2 cellular contexts compared by ENCODE assay signal in the genomic region with DNA sequence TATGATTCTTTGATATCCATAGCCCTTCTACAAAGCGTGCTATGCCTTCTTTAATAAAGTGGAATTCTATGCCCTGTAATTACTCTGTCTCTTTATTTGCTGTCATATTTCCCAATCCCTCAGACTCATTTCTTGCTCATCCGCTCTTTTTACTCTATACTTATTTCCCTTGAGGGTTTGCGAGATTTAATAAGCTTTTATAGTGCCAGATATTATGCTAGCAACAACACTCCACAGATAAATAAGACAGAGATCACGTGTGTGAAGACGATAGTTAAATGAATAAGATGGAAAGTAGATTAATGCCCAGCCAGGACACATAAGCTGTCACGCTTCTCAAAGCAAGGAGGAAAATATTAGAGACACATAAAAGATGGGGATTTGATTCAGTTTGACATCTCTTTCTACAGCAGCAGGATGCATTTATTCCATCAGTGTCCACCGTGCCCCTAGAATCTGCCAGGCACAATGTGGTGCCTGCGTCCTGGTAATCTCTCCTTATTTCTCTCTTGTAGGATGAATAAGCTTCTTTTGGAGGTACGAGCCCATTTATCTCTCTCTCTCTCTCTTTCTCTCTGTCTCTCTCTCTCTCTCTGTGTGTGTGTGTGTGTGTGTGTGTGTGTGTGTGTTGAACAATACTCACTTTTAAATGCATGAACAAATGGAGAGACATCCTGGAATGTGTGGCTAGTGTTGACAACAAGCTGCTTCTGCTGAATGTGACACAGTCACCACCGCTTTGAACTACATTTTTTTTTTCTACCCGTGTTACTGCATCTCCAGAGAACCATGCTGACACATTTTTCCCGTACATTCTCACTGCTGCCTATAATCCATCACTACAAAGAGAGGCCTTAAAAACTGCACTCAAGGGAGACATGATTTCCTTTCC.
TF ChIP-seq lines count a peak whose summit lies in the region.

No MANE protein-coding gene starts in this region.

TF ChIP-seq in H1, 55 proteins besides CTCF, POLR2A, EP300 and RAD21 (continues in another document):
- TF ChIP-seq EGR1 (IDR thresholded peaks at IDR 0.05; ENCODE audit: borderline replicate concordance, low read depth, low read length) (no peak), GABPA (IDR thresholded peaks at IDR 0.05; ENCODE audit: borderline replicate concordance, insufficient read depth, low read length) (no peak), BACH1 (IDR thresholded peaks at IDR 0.05; ENCODE audit: low read length) (no peak), GTF2F1 (IDR thresholded peaks at IDR 0.05; ENCODE audit: borderline replicate concordance, low read depth, low read length) (no peak), BRCA1 (IDR thresholded peaks at IDR 0.05; ENCODE audit: low read depth, low read length) (no peak), SAP30 (IDR thresholded peaks at IDR 0.05; ENCODE audit: insufficient read depth, insufficient replicate concordance, low read length) (no peak), POLR2AphosphoS5 (IDR thresholded peaks at IDR 0.05; ENCODE audit: low read depth, low read length) (no peak), SIRT6 (IDR thresholded peaks at IDR 0.05; ENCODE audit: low read length) (no peak)
- TF ChIP-seq, protein P1, sequence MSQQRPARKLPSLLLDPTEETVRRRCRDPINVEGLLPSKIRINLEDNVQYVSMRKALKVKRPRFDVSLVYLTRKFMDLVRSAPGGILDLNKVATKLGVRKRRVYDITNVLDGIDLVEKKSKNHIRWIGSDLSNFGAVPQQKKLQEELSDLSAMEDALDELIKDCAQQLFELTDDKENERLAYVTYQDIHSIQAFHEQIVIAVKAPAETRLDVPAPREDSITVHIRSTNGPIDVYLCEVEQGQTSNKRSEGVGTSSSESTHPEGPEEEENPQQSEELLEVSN (IDR thresholded peaks at IDR 0.05): no peak
- TF ChIP-seq, protein P2, sequence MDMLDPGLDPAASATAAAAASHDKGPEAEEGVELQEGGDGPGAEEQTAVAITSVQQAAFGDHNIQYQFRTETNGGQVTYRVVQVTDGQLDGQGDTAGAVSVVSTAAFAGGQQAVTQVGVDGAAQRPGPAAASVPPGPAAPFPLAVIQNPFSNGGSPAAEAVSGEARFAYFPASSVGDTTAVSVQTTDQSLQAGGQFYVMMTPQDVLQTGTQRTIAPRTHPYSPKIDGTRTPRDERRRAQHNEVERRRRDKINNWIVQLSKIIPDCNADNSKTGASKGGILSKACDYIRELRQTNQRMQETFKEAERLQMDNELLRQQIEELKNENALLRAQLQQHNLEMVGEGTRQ (IDR thresholded peaks at IDR 0.05; ENCODE audit: low read length): no peak
- TF ChIP-seq, protein P3, sequence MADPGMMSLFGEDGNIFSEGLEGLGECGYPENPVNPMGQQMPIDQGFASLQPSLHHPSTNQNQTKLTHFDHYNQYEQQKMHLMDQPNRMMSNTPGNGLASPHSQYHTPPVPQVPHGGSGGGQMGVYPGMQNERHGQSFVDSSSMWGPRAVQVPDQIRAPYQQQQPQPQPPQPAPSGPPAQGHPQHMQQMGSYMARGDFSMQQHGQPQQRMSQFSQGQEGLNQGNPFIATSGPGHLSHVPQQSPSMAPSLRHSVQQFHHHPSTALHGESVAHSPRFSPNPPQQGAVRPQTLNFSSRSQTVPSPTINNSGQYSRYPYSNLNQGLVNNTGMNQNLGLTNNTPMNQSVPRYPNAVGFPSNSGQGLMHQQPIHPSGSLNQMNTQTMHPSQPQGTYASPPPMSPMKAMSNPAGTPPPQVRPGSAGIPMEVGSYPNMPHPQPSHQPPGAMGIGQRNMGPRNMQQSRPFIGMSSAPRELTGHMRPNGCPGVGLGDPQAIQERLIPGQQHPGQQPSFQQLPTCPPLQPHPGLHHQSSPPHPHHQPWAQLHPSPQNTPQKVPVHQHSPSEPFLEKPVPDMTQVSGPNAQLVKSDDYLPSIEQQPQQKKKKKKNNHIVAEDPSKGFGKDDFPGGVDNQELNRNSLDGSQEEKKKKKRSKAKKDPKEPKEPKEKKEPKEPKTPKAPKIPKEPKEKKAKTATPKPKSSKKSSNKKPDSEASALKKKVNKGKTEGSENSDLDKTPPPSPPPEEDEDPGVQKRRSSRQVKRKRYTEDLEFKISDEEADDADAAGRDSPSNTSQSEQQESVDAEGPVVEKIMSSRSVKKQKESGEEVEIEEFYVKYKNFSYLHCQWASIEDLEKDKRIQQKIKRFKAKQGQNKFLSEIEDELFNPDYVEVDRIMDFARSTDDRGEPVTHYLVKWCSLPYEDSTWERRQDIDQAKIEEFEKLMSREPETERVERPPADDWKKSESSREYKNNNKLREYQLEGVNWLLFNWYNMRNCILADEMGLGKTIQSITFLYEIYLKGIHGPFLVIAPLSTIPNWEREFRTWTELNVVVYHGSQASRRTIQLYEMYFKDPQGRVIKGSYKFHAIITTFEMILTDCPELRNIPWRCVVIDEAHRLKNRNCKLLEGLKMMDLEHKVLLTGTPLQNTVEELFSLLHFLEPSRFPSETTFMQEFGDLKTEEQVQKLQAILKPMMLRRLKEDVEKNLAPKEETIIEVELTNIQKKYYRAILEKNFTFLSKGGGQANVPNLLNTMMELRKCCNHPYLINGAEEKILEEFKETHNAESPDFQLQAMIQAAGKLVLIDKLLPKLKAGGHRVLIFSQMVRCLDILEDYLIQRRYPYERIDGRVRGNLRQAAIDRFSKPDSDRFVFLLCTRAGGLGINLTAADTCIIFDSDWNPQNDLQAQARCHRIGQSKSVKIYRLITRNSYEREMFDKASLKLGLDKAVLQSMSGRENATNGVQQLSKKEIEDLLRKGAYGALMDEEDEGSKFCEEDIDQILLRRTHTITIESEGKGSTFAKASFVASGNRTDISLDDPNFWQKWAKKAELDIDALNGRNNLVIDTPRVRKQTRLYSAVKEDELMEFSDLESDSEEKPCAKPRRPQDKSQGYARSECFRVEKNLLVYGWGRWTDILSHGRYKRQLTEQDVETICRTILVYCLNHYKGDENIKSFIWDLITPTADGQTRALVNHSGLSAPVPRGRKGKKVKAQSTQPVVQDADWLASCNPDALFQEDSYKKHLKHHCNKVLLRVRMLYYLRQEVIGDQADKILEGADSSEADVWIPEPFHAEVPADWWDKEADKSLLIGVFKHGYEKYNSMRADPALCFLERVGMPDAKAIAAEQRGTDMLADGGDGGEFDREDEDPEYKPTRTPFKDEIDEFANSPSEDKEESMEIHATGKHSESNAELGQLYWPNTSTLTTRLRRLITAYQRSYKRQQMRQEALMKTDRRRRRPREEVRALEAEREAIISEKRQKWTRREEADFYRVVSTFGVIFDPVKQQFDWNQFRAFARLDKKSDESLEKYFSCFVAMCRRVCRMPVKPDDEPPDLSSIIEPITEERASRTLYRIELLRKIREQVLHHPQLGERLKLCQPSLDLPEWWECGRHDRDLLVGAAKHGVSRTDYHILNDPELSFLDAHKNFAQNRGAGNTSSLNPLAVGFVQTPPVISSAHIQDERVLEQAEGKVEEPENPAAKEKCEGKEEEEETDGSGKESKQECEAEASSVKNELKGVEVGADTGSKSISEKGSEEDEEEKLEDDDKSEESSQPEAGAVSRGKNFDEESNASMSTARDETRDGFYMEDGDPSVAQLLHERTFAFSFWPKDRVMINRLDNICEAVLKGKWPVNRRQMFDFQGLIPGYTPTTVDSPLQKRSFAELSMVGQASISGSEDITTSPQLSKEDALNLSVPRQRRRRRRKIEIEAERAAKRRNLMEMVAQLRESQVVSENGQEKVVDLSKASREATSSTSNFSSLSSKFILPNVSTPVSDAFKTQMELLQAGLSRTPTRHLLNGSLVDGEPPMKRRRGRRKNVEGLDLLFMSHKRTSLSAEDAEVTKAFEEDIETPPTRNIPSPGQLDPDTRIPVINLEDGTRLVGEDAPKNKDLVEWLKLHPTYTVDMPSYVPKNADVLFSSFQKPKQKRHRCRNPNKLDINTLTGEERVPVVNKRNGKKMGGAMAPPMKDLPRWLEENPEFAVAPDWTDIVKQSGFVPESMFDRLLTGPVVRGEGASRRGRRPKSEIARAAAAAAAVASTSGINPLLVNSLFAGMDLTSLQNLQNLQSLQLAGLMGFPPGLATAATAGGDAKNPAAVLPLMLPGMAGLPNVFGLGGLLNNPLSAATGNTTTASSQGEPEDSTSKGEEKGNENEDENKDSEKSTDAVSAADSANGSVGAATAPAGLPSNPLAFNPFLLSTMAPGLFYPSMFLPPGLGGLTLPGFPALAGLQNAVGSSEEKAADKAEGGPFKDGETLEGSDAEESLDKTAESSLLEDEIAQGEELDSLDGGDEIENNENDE (IDR thresholded peaks at IDR 0.05; ENCODE audit: insufficient replicate concordance, low read length): no peak

TF ChIP-seq in WTC11, 78 proteins besides CTCF, POLR2A, EP300 and RAD21 (continues in another document):
- TF ChIP-seq, protein P4, sequence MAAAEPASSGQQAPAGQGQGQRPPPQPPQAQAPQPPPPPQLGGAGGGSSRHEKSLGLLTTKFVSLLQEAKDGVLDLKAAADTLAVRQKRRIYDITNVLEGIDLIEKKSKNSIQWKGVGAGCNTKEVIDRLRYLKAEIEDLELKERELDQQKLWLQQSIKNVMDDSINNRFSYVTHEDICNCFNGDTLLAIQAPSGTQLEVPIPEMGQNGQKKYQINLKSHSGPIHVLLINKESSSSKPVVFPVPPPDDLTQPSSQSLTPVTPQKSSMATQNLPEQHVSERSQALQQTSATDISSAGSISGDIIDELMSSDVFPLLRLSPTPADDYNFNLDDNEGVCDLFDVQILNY (CRISPR knock-in tag; IDR thresholded peaks at IDR 0.05): no peak
- TF ChIP-seq FOXK1 (CRISPR knock-in tag; IDR thresholded peaks at IDR 0.05) (no peak), ZNF317 (CRISPR knock-in tag; IDR thresholded peaks at IDR 0.05; ENCODE audit: borderline replicate concordance, low read depth) (no peak), NR1H2 (CRISPR knock-in tag; IDR thresholded peaks at IDR 0.05) (no peak), ZNF121 (CRISPR knock-in tag; IDR thresholded peaks at IDR 0.05) (no peak), NFE2L1 (CRISPR knock-in tag; IDR thresholded peaks at IDR 0.05) (no peak)
- TF ChIP-seq, protein P5, sequence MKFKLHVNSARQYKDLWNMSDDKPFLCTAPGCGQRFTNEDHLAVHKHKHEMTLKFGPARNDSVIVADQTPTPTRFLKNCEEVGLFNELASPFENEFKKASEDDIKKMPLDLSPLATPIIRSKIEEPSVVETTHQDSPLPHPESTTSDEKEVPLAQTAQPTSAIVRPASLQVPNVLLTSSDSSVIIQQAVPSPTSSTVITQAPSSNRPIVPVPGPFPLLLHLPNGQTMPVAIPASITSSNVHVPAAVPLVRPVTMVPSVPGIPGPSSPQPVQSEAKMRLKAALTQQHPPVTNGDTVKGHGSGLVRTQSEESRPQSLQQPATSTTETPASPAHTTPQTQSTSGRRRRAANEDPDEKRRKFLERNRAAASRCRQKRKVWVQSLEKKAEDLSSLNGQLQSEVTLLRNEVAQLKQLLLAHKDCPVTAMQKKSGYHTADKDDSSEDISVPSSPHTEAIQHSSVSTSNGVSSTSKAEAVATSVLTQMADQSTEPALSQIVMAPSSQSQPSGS (CRISPR knock-in tag; IDR thresholded peaks at IDR 0.05; ENCODE audit: borderline replicate concordance, low read depth): no peak
- TF ChIP-seq, protein P6, sequence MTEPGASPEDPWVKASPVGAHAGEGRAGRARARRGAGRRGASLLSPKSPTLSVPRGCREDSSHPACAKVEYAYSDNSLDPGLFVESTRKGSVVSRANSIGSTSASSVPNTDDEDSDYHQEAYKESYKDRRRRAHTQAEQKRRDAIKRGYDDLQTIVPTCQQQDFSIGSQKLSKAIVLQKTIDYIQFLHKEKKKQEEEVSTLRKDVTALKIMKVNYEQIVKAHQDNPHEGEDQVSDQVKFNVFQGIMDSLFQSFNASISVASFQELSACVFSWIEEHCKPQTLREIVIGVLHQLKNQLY (CRISPR knock-in tag; IDR thresholded peaks at IDR 0.05): no peak
- TF ChIP-seq, protein P7, sequence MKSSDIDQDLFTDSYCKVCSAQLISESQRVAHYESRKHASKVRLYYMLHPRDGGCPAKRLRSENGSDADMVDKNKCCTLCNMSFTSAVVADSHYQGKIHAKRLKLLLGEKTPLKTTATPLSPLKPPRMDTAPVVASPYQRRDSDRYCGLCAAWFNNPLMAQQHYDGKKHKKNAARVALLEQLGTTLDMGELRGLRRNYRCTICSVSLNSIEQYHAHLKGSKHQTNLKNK (CRISPR knock-in tag; IDR thresholded peaks at IDR 0.05): no peak
- TF ChIP-seq, protein P8, sequence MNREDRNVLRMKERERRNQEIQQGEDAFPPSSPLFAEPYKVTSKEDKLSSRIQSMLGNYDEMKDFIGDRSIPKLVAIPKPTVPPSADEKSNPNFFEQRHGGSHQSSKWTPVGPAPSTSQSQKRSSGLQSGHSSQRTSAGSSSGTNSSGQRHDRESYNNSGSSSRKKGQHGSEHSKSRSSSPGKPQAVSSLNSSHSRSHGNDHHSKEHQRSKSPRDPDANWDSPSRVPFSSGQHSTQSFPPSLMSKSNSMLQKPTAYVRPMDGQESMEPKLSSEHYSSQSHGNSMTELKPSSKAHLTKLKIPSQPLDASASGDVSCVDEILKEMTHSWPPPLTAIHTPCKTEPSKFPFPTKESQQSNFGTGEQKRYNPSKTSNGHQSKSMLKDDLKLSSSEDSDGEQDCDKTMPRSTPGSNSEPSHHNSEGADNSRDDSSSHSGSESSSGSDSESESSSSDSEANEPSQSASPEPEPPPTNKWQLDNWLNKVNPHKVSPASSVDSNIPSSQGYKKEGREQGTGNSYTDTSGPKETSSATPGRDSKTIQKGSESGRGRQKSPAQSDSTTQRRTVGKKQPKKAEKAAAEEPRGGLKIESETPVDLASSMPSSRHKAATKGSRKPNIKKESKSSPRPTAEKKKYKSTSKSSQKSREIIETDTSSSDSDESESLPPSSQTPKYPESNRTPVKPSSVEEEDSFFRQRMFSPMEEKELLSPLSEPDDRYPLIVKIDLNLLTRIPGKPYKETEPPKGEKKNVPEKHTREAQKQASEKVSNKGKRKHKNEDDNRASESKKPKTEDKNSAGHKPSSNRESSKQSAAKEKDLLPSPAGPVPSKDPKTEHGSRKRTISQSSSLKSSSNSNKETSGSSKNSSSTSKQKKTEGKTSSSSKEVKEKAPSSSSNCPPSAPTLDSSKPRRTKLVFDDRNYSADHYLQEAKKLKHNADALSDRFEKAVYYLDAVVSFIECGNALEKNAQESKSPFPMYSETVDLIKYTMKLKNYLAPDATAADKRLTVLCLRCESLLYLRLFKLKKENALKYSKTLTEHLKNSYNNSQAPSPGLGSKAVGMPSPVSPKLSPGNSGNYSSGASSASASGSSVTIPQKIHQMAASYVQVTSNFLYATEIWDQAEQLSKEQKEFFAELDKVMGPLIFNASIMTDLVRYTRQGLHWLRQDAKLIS (CRISPR knock-in tag; IDR thresholded peaks at IDR 0.05; ENCODE audit: borderline replicate concordance): no peak
- TF ChIP-seq, protein P9, sequence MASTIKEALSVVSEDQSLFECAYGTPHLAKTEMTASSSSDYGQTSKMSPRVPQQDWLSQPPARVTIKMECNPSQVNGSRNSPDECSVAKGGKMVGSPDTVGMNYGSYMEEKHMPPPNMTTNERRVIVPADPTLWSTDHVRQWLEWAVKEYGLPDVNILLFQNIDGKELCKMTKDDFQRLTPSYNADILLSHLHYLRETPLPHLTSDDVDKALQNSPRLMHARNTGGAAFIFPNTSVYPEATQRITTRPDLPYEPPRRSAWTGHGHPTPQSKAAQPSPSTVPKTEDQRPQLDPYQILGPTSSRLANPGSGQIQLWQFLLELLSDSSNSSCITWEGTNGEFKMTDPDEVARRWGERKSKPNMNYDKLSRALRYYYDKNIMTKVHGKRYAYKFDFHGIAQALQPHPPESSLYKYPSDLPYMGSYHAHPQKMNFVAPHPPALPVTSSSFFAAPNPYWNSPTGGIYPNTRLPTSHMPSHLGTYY (CRISPR knock-in tag; IDR thresholded peaks at IDR 0.05): no peak
- TF ChIP-seq, protein P10, sequence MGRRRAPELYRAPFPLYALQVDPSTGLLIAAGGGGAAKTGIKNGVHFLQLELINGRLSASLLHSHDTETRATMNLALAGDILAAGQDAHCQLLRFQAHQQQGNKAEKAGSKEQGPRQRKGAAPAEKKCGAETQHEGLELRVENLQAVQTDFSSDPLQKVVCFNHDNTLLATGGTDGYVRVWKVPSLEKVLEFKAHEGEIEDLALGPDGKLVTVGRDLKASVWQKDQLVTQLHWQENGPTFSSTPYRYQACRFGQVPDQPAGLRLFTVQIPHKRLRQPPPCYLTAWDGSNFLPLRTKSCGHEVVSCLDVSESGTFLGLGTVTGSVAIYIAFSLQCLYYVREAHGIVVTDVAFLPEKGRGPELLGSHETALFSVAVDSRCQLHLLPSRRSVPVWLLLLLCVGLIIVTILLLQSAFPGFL (CRISPR knock-in tag; IDR thresholded peaks at IDR 0.05; ENCODE audit: borderline replicate concordance): no peak
